In the genomic region with DNA sequence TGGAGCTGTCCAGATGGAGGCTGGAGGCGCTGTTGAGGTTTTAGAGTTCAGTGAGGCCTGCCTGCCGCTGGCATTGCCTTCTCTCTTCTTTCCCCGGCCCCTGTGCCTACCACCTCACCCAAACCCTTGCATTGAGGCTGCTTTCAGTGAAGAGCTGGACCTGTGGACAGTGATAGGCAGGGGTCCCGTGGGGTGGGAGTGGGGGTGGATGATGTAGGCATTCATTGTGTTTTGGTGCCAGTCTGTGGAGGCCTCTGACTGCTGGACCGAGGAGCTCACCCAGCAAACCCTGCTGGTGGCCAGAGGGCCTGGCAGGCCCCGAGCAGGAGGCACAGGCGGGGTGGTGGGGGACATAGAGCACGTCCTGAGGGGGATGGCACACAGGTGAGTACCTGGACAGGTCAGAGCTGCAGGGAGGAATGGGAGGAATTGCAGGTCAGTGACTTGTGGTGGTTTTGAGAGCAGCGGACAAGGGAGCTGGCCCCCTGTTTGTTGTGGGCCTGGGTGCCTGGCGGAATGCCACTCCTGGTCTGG, we compare ENCODE assay signal across 1 cellular context.
TF ChIP-seq lines count a peak whose summit lies in the region.

No MANE protein-coding gene starts in this region.

TF ChIP-seq in HepG2, 621 proteins besides CTCF, POLR2A, EP300 and RAD21:
- TF ChIP-seq, protein P1, sequence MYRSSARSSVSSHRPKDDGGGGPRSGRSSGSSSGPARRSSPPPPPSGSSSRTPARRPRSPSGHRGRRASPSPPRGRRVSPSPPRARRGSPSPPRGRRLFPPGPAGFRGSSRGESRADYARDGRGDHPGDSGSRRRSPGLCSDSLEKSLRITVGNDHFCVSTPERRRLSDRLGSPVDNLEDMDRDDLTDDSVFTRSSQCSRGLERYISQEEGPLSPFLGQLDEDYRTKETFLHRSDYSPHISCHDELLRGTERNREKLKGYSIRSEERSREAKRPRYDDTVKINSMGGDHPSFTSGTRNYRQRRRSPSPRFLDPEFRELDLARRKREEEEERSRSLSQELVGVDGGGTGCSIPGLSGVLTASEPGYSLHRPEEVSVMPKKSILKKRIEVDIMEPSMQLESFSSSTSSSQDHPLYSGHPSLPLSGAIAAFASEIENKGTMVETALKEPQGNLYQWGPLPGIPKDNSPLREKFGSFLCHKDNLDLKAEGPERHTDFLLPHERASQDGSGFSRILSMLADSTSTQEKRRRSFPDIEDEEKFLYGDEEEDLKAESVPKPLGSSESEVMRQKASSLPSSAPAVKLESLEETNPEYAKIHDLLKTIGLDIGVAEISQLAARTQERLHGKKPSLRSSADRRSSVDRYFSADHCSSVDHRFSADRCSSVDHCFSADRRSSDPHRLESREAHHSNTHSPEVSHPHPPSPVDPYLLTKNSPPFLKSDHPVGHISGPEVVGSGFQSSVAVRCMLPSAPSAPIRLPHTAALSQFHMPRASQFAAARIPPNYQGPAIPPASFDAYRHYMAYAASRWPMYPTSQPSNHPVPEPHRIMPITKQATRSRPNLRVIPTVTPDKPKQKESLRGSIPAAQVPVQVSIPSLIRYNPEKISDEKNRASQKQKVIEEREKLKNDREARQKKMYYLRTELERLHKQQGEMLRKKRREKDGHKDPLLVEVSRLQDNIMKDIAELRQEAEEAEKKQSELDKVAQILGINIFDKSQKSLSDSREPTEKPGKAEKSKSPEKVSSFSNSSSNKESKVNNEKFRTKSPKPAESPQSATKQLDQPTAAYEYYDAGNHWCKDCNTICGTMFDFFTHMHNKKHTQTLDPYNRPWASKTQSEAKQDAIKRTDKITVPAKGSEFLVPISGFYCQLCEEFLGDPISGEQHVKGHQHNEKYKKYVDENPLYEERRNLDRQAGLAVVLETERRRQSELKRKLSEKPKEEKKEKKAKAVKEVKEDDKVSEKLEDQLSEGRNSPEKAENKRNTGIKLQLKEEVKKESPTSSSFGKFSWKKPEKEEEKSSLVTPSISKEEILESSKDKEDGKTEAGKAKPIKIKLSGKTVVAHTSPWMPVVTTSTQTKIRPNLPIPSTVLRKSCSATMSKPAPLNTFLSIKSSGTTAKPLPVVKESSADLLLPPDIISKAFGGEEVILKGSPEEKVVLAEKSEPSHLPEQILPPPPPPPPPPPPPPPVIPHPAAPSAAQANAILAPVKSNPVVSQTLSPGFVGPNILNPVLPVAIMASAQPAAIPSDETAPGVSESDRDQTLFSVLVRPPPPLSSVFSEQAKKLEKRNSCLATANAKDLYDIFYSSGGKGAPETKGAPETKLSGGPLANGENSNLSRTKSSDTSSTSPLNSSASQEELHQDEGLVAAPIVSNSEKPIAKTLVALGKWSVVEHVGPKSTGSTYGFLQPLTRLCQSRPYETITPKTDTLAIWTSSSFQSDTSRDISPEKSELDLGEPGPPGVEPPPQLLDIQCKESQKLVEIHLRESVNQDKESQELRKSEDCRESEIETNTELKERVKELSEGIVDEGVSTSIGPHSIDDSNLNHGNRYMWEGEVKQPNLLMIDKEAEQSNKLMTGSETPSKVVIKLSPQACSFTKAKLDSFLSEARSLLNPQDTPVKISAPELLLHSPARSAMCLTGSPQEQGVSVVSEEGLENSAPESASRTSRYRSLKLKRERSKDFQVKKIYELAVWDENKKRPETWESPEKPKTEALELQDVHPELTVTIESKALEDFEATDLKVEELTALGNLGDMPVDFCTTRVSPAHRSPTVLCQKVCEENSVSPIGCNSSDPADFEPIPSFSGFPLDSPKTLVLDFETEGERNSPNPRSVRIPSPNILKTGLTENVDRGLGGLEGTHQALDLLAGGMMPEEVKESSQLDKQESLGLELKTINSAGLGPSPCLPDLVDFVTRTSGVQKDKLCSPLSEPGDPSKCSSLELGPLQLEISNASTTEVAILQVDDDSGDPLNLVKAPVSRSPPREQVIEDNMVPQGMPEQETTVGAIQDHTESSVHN (CRISPR knock-in tag; IDR thresholded peaks at IDR 0.05): no peak
- TF ChIP-seq AGO2 (optimal IDR thresholded peaks at IDR 0.05; ENCODE audit: low read depth, low read length) (peak; percentile 26), KLF12 (CRISPR knock-in tag; IDR thresholded peaks at IDR 0.05; ENCODE audit: borderline replicate concordance) (no peak), HMGA1 (CRISPR knock-in tag; conservative IDR thresholded peaks at IDR 0.05) (no peak)
TF ChIP-seq in HepG2: peak in this region for 1.
